Comparison of ENCODE assay signal across 10 cellular contexts in genomic region chr3:183826448-183826847, GRCh38. TPM values are rescaled to one million over a fixed set of nuclear protein-coding genes. Genes with fewer than 3 reads are reported as not detected.
DNase-seq lines count a peak whose midpoint lies in the region; ATAC-seq and TF ChIP-seq lines count a peak whose summit lies in the region.
"Had no signal": no experiment of that assay in that cellular context is flagged by ENCODE, and none has a peak within 500 bp of the region (broad histone marks: within the 10 kb centered on the region; RNA-seq: fewer than 3 reads in every experiment).

No MANE protein-coding gene starts in this region.

- DNase-seq in CD8-positive, alpha-beta T cell: no peak
- peak in 1 of 9 donors; percentile 4 for DNase-seq in naive thymus-derived CD4-positive, alpha-beta T cell
- DNase-seq in NAMALWA (ENCODE audit: low spot score): no peak
- no peak for DNase-seq in HCEC 1CT
- DNase-seq: OCI-M1 had no signal

- H3K27ac ChIP-seq in CD8-positive, alpha-beta T cell (ENCODE audit: low read depth, low read length): no peak overlapping the region
- H3K27ac ChIP-seq in naive thymus-derived CD4-positive, alpha-beta T cell (ENCODE audit: low read depth, low read length): no peak overlapping the region
- H3K27ac ChIP-seq: KMS-11 had no signal

- no peaks in the 10 kb centered on the region for H3K27me3 Mint-ChIP-seq in CD8-positive, alpha-beta T cell (ENCODE audit: low read depth)
- H3K27me3 Mint-ChIP-seq in IgD-negative memory B cell: peaks cover 7% of the 10 kb centered on the region
- H3K27me3 Mint-ChIP-seq in brain: peaks cover 9% of the 10 kb centered on the region
- peaks cover 0 to 22% (median 0%) of the 10 kb centered on the region in 5 donors for H3K27me3 Mint-ChIP-seq in naive thymus-derived CD4-positive, alpha-beta T cell

- peaks cover 10% of the 10 kb centered on the region for H3K4me1 ChIP-seq in CD8-positive, alpha-beta T cell (ENCODE audit: insufficient read depth, low read length)
- peaks cover 7 to 11% of the 10 kb centered on the region in 2 donors for H3K4me1 ChIP-seq in naive thymus-derived CD4-positive, alpha-beta T cell (ENCODE audit: control insufficient read depth in 2 of 2, insufficient read depth in 2 of 2, low read length in 2 of 2)

- intact Hi-C loops in CD8-positive, alpha-beta T cell (cut with DNase I, micrococcal nuclease): loop anchor here in 1 of 2 experiments (5.0 kb wide), 1 partner anchor 56 kb away; the partner anchor contains the start of gene PARL
- intact Hi-C loops in naive thymus-derived CD4-positive, alpha-beta T cell (cut with micrococcal nuclease): no loop called here

- ATAC-seq in CD8-positive, alpha-beta T cell: no peak
- ATAC-seq in naive thymus-derived CD4-positive, alpha-beta T cell: no peak
- ATAC-seq in GM18870 (IDR thresholded peaks at IDR 0.05; ENCODE audit: unreplicated experiment): no peak
- ATAC-seq in GM19328 (IDR thresholded peaks at IDR 0.05; ENCODE audit: unreplicated experiment): no peak

- H3K4me3 ChIP-seq in CD8-positive, alpha-beta T cell (ENCODE audit: low read depth, low read length): no peak overlapping the region
- no peak overlapping the region for H3K4me3 ChIP-seq in naive thymus-derived CD4-positive, alpha-beta T cell (ENCODE audit: low read length)

- H3K27ac Mint-ChIP-seq in CD8-positive, alpha-beta T cell: no peak overlapping the region
- H3K27ac Mint-ChIP-seq in IgD-negative memory B cell: peak overlapping the region in 2 of 3 donors; percentile 22 to 39
- peak overlapping the region; percentile 3 to 91 (median 68) for H3K27ac Mint-ChIP-seq in brain
- peak overlapping the region in 7 of 9 donors; percentile 1 to 76 (median 60) for H3K27ac Mint-ChIP-seq in naive thymus-derived CD4-positive, alpha-beta T cell

- no peaks in the 10 kb centered on the region for H3K9me3 Mint-ChIP-seq in CD8-positive, alpha-beta T cell
- H3K9me3 Mint-ChIP-seq in IgD-negative memory B cell (no peaks in the 10 kb centered on the region), brain (no peaks in the 10 kb centered on the region)
- peaks cover 0 to 4% (median 0%) of the 10 kb centered on the region in 11 donors for H3K9me3 Mint-ChIP-seq in naive thymus-derived CD4-positive, alpha-beta T cell

- TF ChIP-seq CTCF in CD8-positive, alpha-beta T cell (IDR thresholded peaks at IDR 0.05): no peak
- no peak for TF ChIP-seq CTCF in brain (conservative IDR thresholded peaks at IDR 0.05)

- peak overlapping the region; percentile 82 for H3K4me3 Mint-ChIP-seq in CD8-positive, alpha-beta T cell
- peak overlapping the region; percentile 80 to 87 (median 84) for H3K4me3 Mint-ChIP-seq in IgD-negative memory B cell
- peak overlapping the region; percentile 75 to 84 (median 80) for H3K4me3 Mint-ChIP-seq in brain
- H3K4me3 Mint-ChIP-seq in naive thymus-derived CD4-positive, alpha-beta T cell: peak overlapping the region; percentile 54 to 87 (median 76)

- H3K27me3 ChIP-seq in CD8-positive, alpha-beta T cell (ENCODE audit: insufficient read depth, low read length): no peaks in the 10 kb centered on the region
- no peaks in the 10 kb centered on the region for H3K27me3 ChIP-seq in naive thymus-derived CD4-positive, alpha-beta T cell (ENCODE audit: control insufficient read depth in 2 of 2, insufficient read depth in 2 of 2, low read length in 2 of 2)

- peaks cover 26% of the 10 kb centered on the region for H3K36me3 Mint-ChIP-seq in CD8-positive, alpha-beta T cell
- H3K36me3 Mint-ChIP-seq in IgD-negative memory B cell (no peaks in the 10 kb centered on the region), brain (peaks cover 6% of the 10 kb centered on the region)
- peaks cover 0 to 7% (median 3%) of the 10 kb centered on the region in 5 donors for H3K36me3 Mint-ChIP-seq in naive thymus-derived CD4-positive, alpha-beta T cell

- CTCF ChIA-PET in CD8-positive, alpha-beta T cell (lab: Charles Lee): interaction anchor here (1.0 to 2.8 kb wide), 2 partner anchors 10 to 59 kb away, joined by 3 to 12 read pairs; partner anchors contain the start of gene PARL
- CTCF ChIA-PET in naive thymus-derived CD4-positive, alpha-beta T cell (lab: Charles Lee): interaction anchor here (0.8 kb wide), 1 partner anchor 59 kb away, joined by 3 read pairs; the partner anchor contains the start of gene PARL

- H3K4me1 Mint-ChIP-seq in CD8-positive, alpha-beta T cell (ENCODE audit: low read depth): peaks cover 13% of the 10 kb centered on the region
- H3K4me1 Mint-ChIP-seq in IgD-negative memory B cell (peaks cover 5 to 12% (median 11%) of the 10 kb centered on the region in 3 donors), brain (peaks cover 31% of the 10 kb centered on the region)
- H3K4me1 Mint-ChIP-seq in naive thymus-derived CD4-positive, alpha-beta T cell: peaks cover 5 to 15% (median 14%) of the 10 kb centered on the region in 7 donors

- no peaks in the 10 kb centered on the region for H3K36me3 ChIP-seq in CD8-positive, alpha-beta T cell (ENCODE audit: insufficient read depth, low read length)
- H3K36me3 ChIP-seq in naive thymus-derived CD4-positive, alpha-beta T cell (ENCODE audit: control insufficient read depth in 2 of 3, insufficient read depth in 3 of 3, low read length in 3 of 3): peaks cover 0 to 21% (median 4%) of the 10 kb centered on the region in 3 experiments

- POLR2A ChIA-PET in CD8-positive, alpha-beta T cell (lab: Charles Lee): interaction anchor here (0.8 kb wide), 1 partner anchor 58 kb away, joined by 3 read pairs; the partner anchor contains the start of gene PARL
- POLR2A ChIA-PET in naive thymus-derived CD4-positive, alpha-beta T cell (lab: Charles Lee): interaction anchor here (1.7 kb wide), 1 partner anchor 11 kb away, joined by 4 read pairs; no protein-coding TSS in a partner anchor

- H3K9me3 ChIP-seq in CD8-positive, alpha-beta T cell (ENCODE audit: low read length): no peaks in the 10 kb centered on the region
- H3K9me3 ChIP-seq in naive thymus-derived CD4-positive, alpha-beta T cell (ENCODE audit: control insufficient read depth in 2 of 3, low read length in 3 of 3): no peaks in the 10 kb centered on the region

RNA-seq across cellular contexts. Expression of gene MAP6D1, which starts 1.1 kb away (rescaled TPM):
- total RNA-seq in CD8-positive, alpha-beta T cell: 1 to 10 TPM in 1 of 2 experiments, not detected in 1; 1.5 TPM
- polyA plus RNA-seq in IgD-negative memory B cell: not detected
- 47.5 TPM for polyA plus RNA-seq in brain (ENCODE audit: insufficient read depth, low read depth, low replicate concordance)
- 1 to 10 TPM in 3 of 5 experiments, under 1 TPM in 2; 0.81 to 2.9 (median 1.2) TPM for total RNA-seq in naive thymus-derived CD4-positive, alpha-beta T cell
- polyA plus RNA-seq in naive thymus-derived CD4-positive, alpha-beta T cell: not detected

RNA-seq across cellular contexts. Expression of gene PARL, which starts 58.2 kb away (rescaled TPM):
- 10 to 100 TPM; 43.8 to 47.0 TPM for total RNA-seq in CD8-positive, alpha-beta T cell
- polyA plus RNA-seq in IgD-negative memory B cell (95.3 TPM), brain (ENCODE audit: insufficient read depth, low read depth, low replicate concordance) (39.6 TPM)
- total RNA-seq in naive thymus-derived CD4-positive, alpha-beta T cell: 10 to 100 TPM; 41.6 to 50.4 (median 47.1) TPM
- polyA plus RNA-seq in naive thymus-derived CD4-positive, alpha-beta T cell: 100 to 1,000 TPM; 123 to 130 TPM

Comparison
In these comparisons a context has a peak if more than half of its experiments do, and no peak if none do; other contexts are left out.
1. RNA of gene MAP6D1, which starts 1.1 kb away (polyA plus RNA-seq): 47.5 TPM in brain (single experiment); not detected in IgD-negative memory B cell (single experiment) and not detected in naive thymus-derived CD4-positive, alpha-beta T cell; every median in the first group is over 10 times any median in the second.
2. Peak in every context shown above with its lines, with median percentiles within 50 percentile points of each other: H3K4me3 Mint-ChIP-seq.